In the genomic region with DNA sequence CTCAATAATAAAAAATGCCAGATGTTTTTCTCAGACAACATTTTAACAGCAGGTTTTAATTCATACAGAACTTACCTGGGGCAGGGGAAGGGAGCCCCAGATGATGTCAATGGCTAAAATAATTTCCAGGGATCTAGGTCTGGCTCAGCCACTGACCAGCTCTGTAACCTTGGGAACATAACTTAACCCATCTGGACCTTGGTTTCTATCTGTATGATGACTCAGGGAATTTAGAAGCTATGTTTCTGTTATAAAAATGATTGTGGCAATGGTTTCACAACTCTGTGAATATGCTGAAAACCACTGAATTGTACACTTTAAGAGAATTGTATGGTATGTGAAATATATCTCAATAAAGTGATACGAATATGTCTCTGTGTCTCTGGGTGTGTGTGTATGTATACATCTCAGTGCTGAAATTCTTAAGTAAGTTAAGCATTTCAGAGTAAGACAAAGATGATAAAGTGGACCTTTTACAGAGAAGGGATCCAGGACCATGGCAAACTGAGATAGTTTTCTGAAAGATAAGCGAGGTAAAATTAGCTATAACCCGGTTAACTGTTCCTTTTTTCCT, we compare ENCODE assay signal across 20 cellular contexts. TPM values are rescaled to one million over a fixed set of nuclear protein-coding genes. Genes with fewer than 3 reads are reported as not detected.
DNase-seq lines count a peak whose midpoint lies in the region; ATAC-seq lines count a peak whose summit lies in the region.
"Had no signal": no experiment of that assay in that cellular context is flagged by ENCODE, and none has a peak within 500 bp of the region (broad histone marks: within the 10 kb centered on the region; RNA-seq: fewer than 3 reads in every experiment).

No MANE protein-coding gene starts in this region.

- ATAC-seq in GM21825 (IDR thresholded peaks at IDR 0.05; ENCODE audit: unreplicated experiment): no peak
- ATAC-seq: activated CD8-positive, alpha-beta T cell treated with anti-CD3 and anti-CD28 coated beads, Interleukin-2, amount 10 ng/mL, durations not matched to agents 7 days and 5 days; esophagus mucosa had no signal

- DNase-seq in GM04504 (ENCODE audit: low read depth): peak; percentile 26
- peak; percentile 27 for DNase-seq in RPMI7951 (ENCODE audit: low read depth)
- DNase-seq in fibroblast of gingiva (ENCODE audit: low read depth): peak; percentile 61
- DNase-seq in stromal cell of bone marrow (ENCODE audit: low read depth): peak; percentile 51
- no peak for DNase-seq in activated CD4-positive, alpha-beta T cell treated with anti-CD3 and anti-CD28 coated beads, Interleukin-2, amount 50 U/mL, for 4 hours
- DNase-seq in NCI-H748 (lab: John Stamatoyannopoulos, UW; ENCODE audit: unreplicated experiment): no peak
- DNase-seq: activated CD4-positive, alpha-beta T cell treated with anti-CD3 and anti-CD28 coated beads for 1 hour; activated CD8-positive, alpha-beta T cell treated with anti-CD3 and anti-CD28 coated beads, Interleukin-2, amount 10 ng/mL, durations not matched to agents 7 days and 5 days; activated effector memory CD4-positive, alpha-beta T cell treated with Interleukin-2 at 50 U/mL for 16 hours; activated naive CD8-positive, alpha-beta T cell treated with anti-CD3 and anti-CD28 coated beads for 36 hours; activated T-cell treated with anti-CD3 and anti-CD28 coated beads for 4 hours; Caco-2; DMS79 treated with DMSO at 0.1 percent for 48 hours; H9; NCI-H1436; SIG-M5; trophoblast cell had no signal

RNA-seq across cellular contexts. Expression of a gene that starts 2.9 kb away (rescaled TPM):
- 0.24 TPM in 1 of 2 replicates, not detected in the other for total RNA-seq in RPMI7951 (2014; rRNA removed; shearing (Covaris generic))
- total RNA-seq: activated CD8-positive, alpha-beta T cell treated with anti-CD3 and anti-CD28 coated beads, Interleukin-2, amount 10 ng/mL, durations not matched to agents 7 days and 5 days; activated naive CD8-positive, alpha-beta T cell treated with anti-CD3 and anti-CD28 coated beads for 36 hours; Caco-2; lung microvascular endothelial cell had no signal

Comparison
In these comparisons a context has a peak if more than half of its experiments do, and no peak if none do; other contexts are left out.
1. DNase-seq: peak in GM04504 (single experiment), RPMI7951 (single experiment), fibroblast of gingiva (single experiment) and stromal cell of bone marrow (single experiment); none in activated CD4-positive, alpha-beta T cell treated with anti-CD3 and anti-CD28 coated beads, Interleukin-2, amount 50 U/mL, for 4 hours (0 of 2) and NCI-H748 (single experiment).